ENCODE assay signal across 15 cellular contexts in the genomic region with DNA sequence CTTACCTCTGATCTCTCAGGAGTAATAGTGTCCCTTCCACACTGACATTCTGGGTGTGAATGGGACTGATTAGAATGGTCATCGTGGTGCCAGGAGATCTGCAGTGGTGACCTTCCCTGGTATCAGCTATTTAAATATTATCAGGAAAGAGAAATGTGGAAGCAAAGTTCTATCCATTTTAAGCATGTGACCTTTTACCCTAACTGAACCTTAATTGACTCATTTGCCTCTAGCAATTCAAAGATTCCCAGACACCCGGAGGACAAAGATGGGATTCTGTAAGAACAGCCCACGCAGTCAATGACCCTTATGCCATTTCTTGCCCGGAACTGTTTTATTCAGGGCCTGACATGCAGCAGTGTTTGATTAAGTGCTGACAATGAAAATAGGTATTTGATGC. TPM values are rescaled to one million over a fixed set of nuclear protein-coding genes. Genes with fewer than 3 reads are reported as not detected.
A peak's percentile ranks its signal among the peaks of the same experiment; 100 is the strongest.
DNase-seq lines count a peak whose midpoint lies in the region; TF ChIP-seq lines count a peak whose summit lies in the region.
"Had no signal": no experiment of that assay in that cellular context is flagged by ENCODE, and none has a peak within 500 bp of the region (broad histone marks: within the 10 kb centered on the region; RNA-seq: fewer than 3 reads in every experiment).

No MANE protein-coding gene starts in this region.

- no peaks in the 10 kb centered on the region for H3K79me2 ChIP-seq in fibroblast of lung (ENCODE audit: control insufficient read depth, insufficient read depth, low read length)
- H3K79me2 ChIP-seq in osteoblast (ENCODE audit: insufficient read depth, low read length) = no peaks in the 10 kb centered on the region

- H2AFZ ChIP-seq in fibroblast of lung (ENCODE audit: low read length) (no peak overlapping the region), osteoblast (ENCODE audit: low read length) (no peak overlapping the region)

- H3K9me3 Mint-ChIP-seq in Caco-2 (ENCODE audit: unreplicated experiment) = no peaks in the 10 kb centered on the region
- H3K9me3 Mint-ChIP-seq: activated CD8-positive, alpha-beta T cell treated with anti-CD3 and anti-CD28 coated beads for 36 hours; activated naive CD4-positive, alpha-beta T cell treated with anti-CD3 and anti-CD28 coated beads, Interleukin-2, amount 50 U/mL, for 72 hours; CD4-positive, alpha-beta memory T cell had no signal

- no peaks in the 10 kb centered on the region for H3K36me3 Mint-ChIP-seq in Caco-2 (ENCODE audit: insufficient read depth, unreplicated experiment)
- H3K36me3 Mint-ChIP-seq: activated naive CD4-positive, alpha-beta T cell treated with anti-CD3 and anti-CD28 coated beads, Interleukin-2, amount 50 U/mL, for 72 hours; CD4-positive, alpha-beta memory T cell had no signal

- H3K27me3 ChIP-seq in Caco-2 (replicated peaks; ENCODE audit: control insufficient read depth, insufficient read depth, low read length) (no peaks in the 10 kb centered on the region), fibroblast of lung (ENCODE audit: control insufficient read depth, insufficient read depth, low read length) (no peaks in the 10 kb centered on the region), osteoblast (ENCODE audit: insufficient read depth, low read length) (no peaks in the 10 kb centered on the region)

- H3K4me3 ChIP-seq in Caco-2 (ENCODE audit: low read depth, low read length) (no peak overlapping the region), fibroblast of lung (replicated peaks in 1 of 4; ENCODE audit: control extremely low read depth in 1 of 4, insufficient read depth in 1 of 4, low read depth in 3 of 4, low read length in 4 of 4) (no peak overlapping the region), osteoblast (ENCODE audit: insufficient read depth, low read length) (no peak overlapping the region)
- H3K4me3 ChIP-seq: coronary artery had no signal

- no peak overlapping the region for H3K4me3 Mint-ChIP-seq in Caco-2 (ENCODE audit: unreplicated experiment)
- H3K4me3 Mint-ChIP-seq: activated CD8-positive, alpha-beta T cell treated with anti-CD3 and anti-CD28 coated beads for 36 hours; CD4-positive, alpha-beta memory T cell had no signal

- no peak for TF ChIP-seq CTCF in Caco-2 (IDR thresholded peaks at IDR 0.05; ENCODE audit: insufficient read depth in 1 of 2, low read depth in 1 of 2, low read length in 1 of 2, severe bottlenecking in 1 of 2, unreplicated experiment in 1 of 2)
- no peak for TF ChIP-seq CTCF in RWPE1 (conservative IDR thresholded peaks at IDR 0.05; ENCODE audit: low read depth)
- TF ChIP-seq CTCF in fibroblast of lung (conservative IDR thresholded peaks at IDR 0.05 in 1 of 2, IDR thresholded peaks at IDR 0.05 in 1 of 2; ENCODE audit: low read depth in 1 of 2, low read length in 2 of 2) = no peak
- no peak for TF ChIP-seq CTCF in osteoblast (IDR thresholded peaks at IDR 0.05; ENCODE audit: extremely low read depth, low read depth, low read length)
- TF ChIP-seq CTCF in GM20000 (IDR thresholded peaks at IDR 0.05; ENCODE audit: extremely low read depth, missing control alignments) = no peak

- no peaks in the 10 kb centered on the region for H3K27me3 Mint-ChIP-seq in Caco-2 (ENCODE audit: insufficient read depth, unreplicated experiment)
- H3K27me3 Mint-ChIP-seq: activated CD8-positive, alpha-beta T cell treated with anti-CD3 and anti-CD28 coated beads for 36 hours; CD4-positive, alpha-beta memory T cell had no signal

- peak overlapping the region; percentile 74 for H3K27ac ChIP-seq in RWPE1
- peak overlapping the region; percentile 73 for H3K27ac ChIP-seq in fibroblast of lung (ENCODE audit: insufficient read depth, low read length)
- H3K27ac ChIP-seq in osteoblast (ENCODE audit: low read depth, low read length) = no peak overlapping the region

- POLR2A ChIA-PET in Caco-2 (lab: Charles Lee) (no interaction called here), RWPE1 (lab: Yijun Ruan, JAX; ENCODE audit: low non-redundant PET) (no interaction called here)

- no peak for DNase-seq in Caco-2
- peak; percentile 75 for DNase-seq in RWPE1 (ENCODE audit: low spot score)
- DNase-seq in fibroblast of lung (ENCODE audit: low read depth in 2 of 2) = no peak
- DNase-seq in osteoblast (ENCODE audit: insufficient read length, low spot score, missing footprints) = no peak
- DNase-seq in RPMI8226 = no peak
- DNase-seq in GM20000 (ENCODE audit: low spot score) = no peak
- DNase-seq in GM03348 (ENCODE audit: low spot score) = no peak
- DNase-seq in NCI-H146 treated with DMSO at 0.1 percent for 48 hours (lab: John Stamatoyannopoulos, UW; ENCODE audit: unreplicated experiment) = no peak
- DNase-seq: activated CD8-positive, alpha-beta T cell treated with anti-CD3 and anti-CD28 coated beads for 36 hours; CD4-positive, alpha-beta memory T cell; left cardiac atrium; occipital lobe; OCI-M1 had no signal

- H3K27ac Mint-ChIP-seq in Caco-2 (ENCODE audit: unreplicated experiment) = peak overlapping the region; percentile 51
- H3K27ac Mint-ChIP-seq: activated CD8-positive, alpha-beta T cell treated with anti-CD3 and anti-CD28 coated beads for 36 hours; activated naive CD4-positive, alpha-beta T cell treated with anti-CD3 and anti-CD28 coated beads, Interleukin-2, amount 50 U/mL, for 72 hours had no signal

- CTCF ChIA-PET in Caco-2 (lab: Charles Lee) = no interaction called here
- CTCF ChIA-PET in RWPE1 (lab: Yijun Ruan, JAX) = interaction anchor here (0.6 kb wide), 1 partner anchor 106 kb away, joined by 3 read pairs; no protein-coding TSS in a partner anchor

- intact Hi-C loops in Caco-2 (cut with micrococcal nuclease; ENCODE audit: unreplicated experiment) = loop anchor here (10.0 kb wide), 1 partner anchor 303 kb away; a partner anchor contains a TSS

- peak overlapping the region; percentile 8 for H3K9ac ChIP-seq in fibroblast of lung (ENCODE audit: insufficient read depth, low read length)

- H3K4me1 ChIP-seq in Caco-2 (peaks cover 71% of the 10 kb centered on the region), fibroblast of lung (ENCODE audit: control insufficient read depth, extremely low read depth, insufficient read depth, low read length) (peaks cover 30% of the 10 kb centered on the region), osteoblast (ENCODE audit: insufficient read depth, low read length) (peaks cover 31% of the 10 kb centered on the region)

- H3K4me2 ChIP-seq in fibroblast of lung (ENCODE audit: extremely low read depth, insufficient read depth, low read length) = peak overlapping the region; percentile 45
- peak overlapping the region; percentile 30 for H3K4me2 ChIP-seq in osteoblast (ENCODE audit: insufficient read depth, low read length)

- peaks cover 28% of the 10 kb centered on the region for H3K4me1 Mint-ChIP-seq in Caco-2 (ENCODE audit: low read depth, unreplicated experiment)

- no TSS peak for BruUV-seq in Caco-2 (replicated peaks; lab: Mats Ljungman, UMichigan)

- H3K9me3 ChIP-seq in Caco-2 (no peaks in the 10 kb centered on the region), fibroblast of lung (ENCODE audit: control insufficient read depth, insufficient read depth, low read depth, low read length) (no peaks in the 10 kb centered on the region), osteoblast (ENCODE audit: low read depth, low read length) (no peaks in the 10 kb centered on the region)

- no peaks in the 10 kb centered on the region; the same call in 1 of the 2 replicates for H3K36me3 ChIP-seq in Caco-2 (ENCODE audit: control insufficient read depth, insufficient read depth, low read length)
- no peaks in the 10 kb centered on the region for H3K36me3 ChIP-seq in fibroblast of lung (ENCODE audit: control insufficient read depth, insufficient read depth, low read length)
- H3K36me3 ChIP-seq in osteoblast (ENCODE audit: insufficient read depth, low read length) = no peaks in the 10 kb centered on the region

- no peaks in the 10 kb centered on the region for H4K20me1 ChIP-seq in fibroblast of lung (ENCODE audit: control insufficient read depth, extremely low read depth, insufficient read depth, low read length)
- H4K20me1 ChIP-seq in osteoblast (ENCODE audit: insufficient read depth, low read length) = no peaks in the 10 kb centered on the region

RNA-seq across cellular contexts. Expression of a gene that starts 10.3 kb away (rescaled TPM):
- total RNA-seq in Caco-2 (2022) (17.6 and 18.7 TPM in 2 replicates), fibroblast of lung (3.1 and 4.0 TPM in 2 replicates), osteoblast (1.1 and 2.7 TPM in 2 replicates)
- polyA plus RNA-seq in fibroblast of lung = 0.51 and 0.82 TPM in 2 replicates
- polyA plus RNA-seq in fibroblast of lung (2012) = 0.81 and 1.3 TPM in 2 replicates
- polyA minus RNA-seq in fibroblast of lung (ENCODE audit: low replicate concordance) = 0.67 TPM in 1 of 2 replicates, not detected in the other
